ENCODE assay signal across 11 cellular contexts in the genomic region with DNA sequence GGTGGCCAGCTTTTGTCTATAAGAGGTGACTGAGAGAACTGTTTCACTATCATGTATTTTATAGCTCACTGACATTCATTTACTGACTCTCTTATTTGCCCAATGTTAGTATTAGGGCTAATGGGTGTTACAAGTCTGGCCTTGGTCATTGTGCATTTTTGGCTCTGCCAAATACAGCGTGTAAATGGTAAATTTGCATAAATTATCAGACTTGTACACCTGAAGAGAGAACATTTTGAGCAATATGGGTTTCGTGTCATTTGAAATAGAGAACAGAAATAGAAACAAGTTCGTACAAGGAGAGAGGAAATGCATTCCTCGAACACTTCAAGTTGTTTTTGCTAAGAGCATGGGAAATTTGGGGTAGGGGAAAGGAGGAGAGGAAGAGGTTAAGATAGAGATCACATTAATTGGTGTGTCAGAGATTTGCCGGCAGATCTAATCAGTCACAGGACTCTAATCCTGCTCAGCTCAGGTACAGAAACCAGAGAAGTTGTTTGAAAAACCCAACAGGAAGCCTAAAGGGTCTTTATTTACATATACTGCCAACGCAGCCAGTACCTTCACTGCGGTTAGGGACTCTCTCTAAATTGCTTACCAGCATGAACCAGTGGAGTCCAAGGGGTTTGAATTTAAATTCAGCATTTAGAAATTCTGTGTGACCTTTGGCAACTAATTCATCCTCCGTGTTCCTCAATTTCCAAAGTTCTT.
DNase-seq lines count a peak whose midpoint lies in the region; ATAC-seq and TF ChIP-seq lines count a peak whose summit lies in the region.
"Had no signal": no experiment of that assay in that cellular context is flagged by ENCODE, and none has a peak within 500 bp of the region (broad histone marks: within the 10 kb centered on the region; RNA-seq: fewer than 3 reads in every experiment).

No MANE protein-coding gene starts in this region.

- ATAC-seq in GM21367 (IDR thresholded peaks at IDR 0.05; ENCODE audit: unreplicated experiment) (peak; percentile 93), HG03097 (IDR thresholded peaks at IDR 0.05; ENCODE audit: low FRiP score, unreplicated experiment) (peak; percentile 79), omental fat pad (ENCODE audit: low FRiP score) (no peak)
- no peak for ATAC-seq in activated naive CD8-positive, alpha-beta T cell treated with anti-CD3 and anti-CD28 coated beads, Interleukin-2, amount 50 U/mL, for 24 hours

- in situ Hi-C loops in GM13977 (cut with MboI; ENCODE audit: low pct_unique_long_range_greater_than_20kb, low sequenced_read_pairs, unreplicated experiment) = no loop called here

- peak; percentile 23 for DNase-seq in GM13977 (ENCODE audit: low spot score)
- no peak for DNase-seq in activated naive CD8-positive, alpha-beta T cell treated with anti-CD3 and anti-CD28 coated beads, Interleukin-2, amount 50 U/mL, for 24 hours
- no peak for DNase-seq in HUDEP-2 (lab: John Stamatoyannopoulos, UW; ENCODE audit: unreplicated experiment in 76 of 76)
- no peak for DNase-seq in omental fat pad (ENCODE audit: low spot score)
- no peak for DNase-seq in stimulated activated CD4-positive, alpha-beta T cell treated with anti-CD3 and anti-CD28 coated beads, Interleukin-1b, Interleukin-23, amount 100 ng/mL, for 48 hours
- no peak for DNase-seq in UCSD-AML1 (lab: John Stamatoyannopoulos, UW; ENCODE audit: unreplicated experiment)
- DNase-seq: activated T-cell treated with anti-CD3 and anti-CD28 coated beads for 4 hours; CD8-positive, alpha-beta memory T cell; IMR-90 had no signal

- peaks cover 5% of the 10 kb centered on the region for H3K27me3 Mint-ChIP-seq in activated naive CD8-positive, alpha-beta T cell treated with anti-CD3 and anti-CD28 coated beads, Interleukin-2, amount 50 U/mL, for 24 hours
- H3K27me3 Mint-ChIP-seq: CD8-positive, alpha-beta memory T cell had no signal

- H3K9me3 Mint-ChIP-seq in activated naive CD8-positive, alpha-beta T cell treated with anti-CD3 and anti-CD28 coated beads, Interleukin-2, amount 50 U/mL, for 24 hours = peaks cover 4% of the 10 kb centered on the region

- no peaks in the 10 kb centered on the region for H3K4me1 Mint-ChIP-seq in activated naive CD8-positive, alpha-beta T cell treated with anti-CD3 and anti-CD28 coated beads, Interleukin-2, amount 50 U/mL, for 24 hours

- H3K27ac Mint-ChIP-seq in activated naive CD8-positive, alpha-beta T cell treated with anti-CD3 and anti-CD28 coated beads, Interleukin-2, amount 50 U/mL, for 24 hours = no peak overlapping the region
- H3K27ac Mint-ChIP-seq: CD8-positive, alpha-beta memory T cell had no signal

- TF ChIP-seq CTCF in GM13977 (IDR thresholded peaks at IDR 0.05; ENCODE audit: extremely low read depth, insufficient read depth, missing control alignments) (no peak), omental fat pad (IDR thresholded peaks at IDR 0.05) (no peak)

- H3K4me3 Mint-ChIP-seq in activated naive CD8-positive, alpha-beta T cell treated with anti-CD3 and anti-CD28 coated beads, Interleukin-2, amount 50 U/mL, for 24 hours = peak overlapping the region; percentile 0

- no peaks in the 10 kb centered on the region for H3K36me3 Mint-ChIP-seq in activated naive CD8-positive, alpha-beta T cell treated with anti-CD3 and anti-CD28 coated beads, Interleukin-2, amount 50 U/mL, for 24 hours (ENCODE audit: low read depth)
- H3K36me3 Mint-ChIP-seq: CD8-positive, alpha-beta memory T cell had no signal

Comparison
In these comparisons a context has a peak if more than half of its experiments do, and no peak if none do; other contexts are left out.
1. ATAC-seq: peak in GM21367 (single experiment) and HG03097 (single experiment); none in activated naive CD8-positive, alpha-beta T cell treated with anti-CD3 and anti-CD28 coated beads, Interleukin-2, amount 50 U/mL, for 24 hours (single experiment) and omental fat pad (single experiment).